In the genomic region with DNA sequence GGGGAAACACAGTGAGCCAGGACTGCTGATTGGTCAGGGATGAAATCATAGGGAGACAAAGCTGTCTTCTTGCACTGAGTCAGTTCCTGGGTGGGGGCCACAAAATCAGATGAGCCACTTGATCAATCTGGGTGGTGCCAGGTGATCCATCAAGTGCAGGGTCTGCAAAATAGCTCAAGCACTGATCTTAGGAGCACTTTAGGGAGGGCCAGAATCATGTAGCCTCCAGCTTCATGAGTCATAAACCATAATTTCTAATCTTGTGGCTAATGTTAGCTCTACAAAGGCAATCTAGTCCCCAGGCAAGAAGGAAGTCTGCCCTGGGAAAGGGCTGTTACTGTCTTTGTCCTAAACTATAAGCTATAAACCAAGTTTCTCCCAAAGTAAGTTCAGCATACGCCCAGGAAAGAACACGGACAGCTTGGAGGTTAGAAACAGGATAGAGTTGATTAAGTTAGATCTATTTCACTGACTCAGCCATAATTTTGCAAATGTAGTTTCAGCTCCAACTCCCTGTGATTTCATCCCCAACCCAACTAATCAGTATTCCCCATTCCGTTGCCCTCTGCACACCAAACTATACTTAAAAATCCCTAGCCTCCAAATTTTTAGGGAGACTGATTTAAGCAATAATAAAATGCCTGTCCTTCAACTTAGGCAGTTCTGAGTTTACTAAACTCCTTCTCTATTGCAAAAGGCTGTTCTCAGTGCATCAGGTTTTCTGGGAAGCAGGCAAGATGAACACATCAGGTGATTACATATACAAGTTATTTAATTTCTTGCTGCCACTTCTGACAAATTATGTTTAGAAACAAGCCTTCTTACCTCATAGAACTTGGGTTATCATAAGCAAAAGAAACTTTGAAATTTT, we compare ENCODE assay signal across 10 cellular contexts.
DNase-seq lines count a peak whose midpoint lies in the region; ATAC-seq, FAIRE-seq and TF ChIP-seq lines count a peak whose summit lies in the region.
"Had no signal": no experiment of that assay in that cellular context is flagged by ENCODE, and none has a peak within 500 bp of the region (broad histone marks: within the 10 kb centered on the region; RNA-seq: fewer than 3 reads in every experiment).

No MANE protein-coding gene starts in this region.

- H3K27ac ChIP-seq in RWPE1 (peak overlapping the region; percentile 60; the same call in 1 of the 2 replicates), fibroblast of lung (ENCODE audit: insufficient read depth, low read length) (no peak overlapping the region), pancreas (peak overlapping the region; percentile 30 to 80 (median 58))

- H3K9me3 ChIP-seq in fibroblast of lung (ENCODE audit: control insufficient read depth, insufficient read depth, low read depth, low read length) (no peaks in the 10 kb centered on the region), pancreas (no peaks in the 10 kb centered on the region)

- H3K4me1 ChIP-seq in fibroblast of lung (ENCODE audit: control insufficient read depth, extremely low read depth, insufficient read depth, low read length): peaks cover 13% of the 10 kb centered on the region
- H3K4me1 ChIP-seq in pancreas: peaks cover 27 to 32% (median 31%) of the 10 kb centered on the region in 3 donors

- WGBS in pancreas, 2 donors: 67 to 74% methylated on average over 3 of the region's 3 CpGs

- H3K27me3 ChIP-seq in fibroblast of lung (ENCODE audit: control insufficient read depth, insufficient read depth, low read length): no peaks in the 10 kb centered on the region
- no peaks in the 10 kb centered on the region for H3K27me3 ChIP-seq in pancreas

- H3K79me2 ChIP-seq in fibroblast of lung (ENCODE audit: control insufficient read depth, insufficient read depth, low read length): no peaks in the 10 kb centered on the region

- peak overlapping the region; percentile 35 for H3K4me2 ChIP-seq in fibroblast of lung (ENCODE audit: extremely low read depth, insufficient read depth, low read length)

- H3K9ac ChIP-seq in fibroblast of lung (ENCODE audit: insufficient read depth, low read length): no peak overlapping the region

- intact Hi-C loops in pancreas (cut with DNase I): no loop called here
- intact Hi-C loops in sciatic nerve (cut with DNase I): no loop called here

- H2AFZ ChIP-seq in fibroblast of lung (ENCODE audit: low read length): no peak overlapping the region

- no peaks in the 10 kb centered on the region for H4K20me1 ChIP-seq in fibroblast of lung (ENCODE audit: control insufficient read depth, extremely low read depth, insufficient read depth, low read length)

- H3K4me3 ChIP-seq in fibroblast of lung (replicated peaks in 1 of 4; ENCODE audit: control extremely low read depth in 1 of 4, insufficient read depth in 1 of 4, low read depth in 3 of 4, low read length in 4 of 4) (no peak overlapping the region), pancreas (no peak overlapping the region)

- POLR2A ChIA-PET in RWPE1 (lab: Yijun Ruan, JAX; ENCODE audit: low non-redundant PET): interaction anchor here (0.5 to 0.6 kb wide), 2 partner anchors 924 to 1754 kb away, joined by 3 read pairs; no protein-coding TSS in a partner anchor

- peak in 2 of 4 donors; percentile 23 to 52 for ATAC-seq in pancreas
- no peak for ATAC-seq in HG03460 (IDR thresholded peaks at IDR 0.05; ENCODE audit: unreplicated experiment)
- no peak for ATAC-seq in sciatic nerve

- CTCF ChIA-PET in RWPE1 (lab: Yijun Ruan, JAX): interaction anchor here (0.6 kb wide), 1 partner anchor 327 kb away, joined by 4 read pairs; no protein-coding TSS in a partner anchor

- DNase-seq in HCEC 1CT (peak; percentile 9), RWPE1 (ENCODE audit: low spot score) (no peak), fibroblast of lung (ENCODE audit: low read depth in 2 of 2) (peak; percentile 40 to 72), pancreas (no peak), anterior cingulate cortex (lab: John Stamatoyannopoulos, UW) (no peak), NCI-H82 treated with DMSO at 0.1 percent for 48 hours (lab: John Stamatoyannopoulos, UW; ENCODE audit: unreplicated experiment) (no peak), sciatic nerve (ENCODE audit: low spot score) (no peak)
- DNase-seq: CD4-positive, CD25-positive, alpha-beta regulatory T cell; KG1 had no signal

- H3K36me3 ChIP-seq in fibroblast of lung (ENCODE audit: control insufficient read depth, insufficient read depth, low read length) (no peaks in the 10 kb centered on the region), pancreas (no peaks in the 10 kb centered on the region)

- TF ChIP-seq CTCF in RWPE1 (conservative IDR thresholded peaks at IDR 0.05; ENCODE audit: low read depth) (no peak), fibroblast of lung (conservative IDR thresholded peaks at IDR 0.05 in 1 of 2, IDR thresholded peaks at IDR 0.05 in 1 of 2; ENCODE audit: low read depth in 1 of 2, low read length in 2 of 2) (no peak), pancreas (IDR thresholded peaks at IDR 0.05) (no peak)

- FAIRE-seq in pancreas (lab: Jason Lieb, UNC): no peak

Comparison
In these comparisons a context has a peak if more than half of its experiments do, and no peak if none do; other contexts are left out.
1. DNase-seq: peak in HCEC 1CT (single experiment) and fibroblast of lung (2 of 2); none in RWPE1 (single experiment), pancreas (0 of 6), anterior cingulate cortex (0 of 58), NCI-H82 treated with DMSO at 0.1 percent for 48 hours (single experiment) and sciatic nerve (single experiment).